In genomic region chr12:60148109-60148508, GRCh38 we compare ENCODE assay signal across 17 cellular contexts.
A peak's percentile ranks its signal among the peaks of the same experiment; 100 is the strongest.
DNase-seq lines count a peak whose midpoint lies in the region; ATAC-seq, FAIRE-seq and TF ChIP-seq lines count a peak whose summit lies in the region.
"Had no signal": no experiment of that assay in that cellular context is flagged by ENCODE, and none has a peak within 500 bp of the region (broad histone marks: within the 10 kb centered on the region; RNA-seq: fewer than 3 reads in every experiment).

No MANE protein-coding gene starts in this region.

- H3K36me3 ChIP-seq in left lung (no peaks in the 10 kb centered on the region), small intestine (ENCODE audit: control insufficient read depth in 2 of 2, insufficient read depth in 2 of 2, low read length in 2 of 2) (no peaks in the 10 kb centered on the region)
- H3K36me3 ChIP-seq: stomach had no signal

- no peaks in the 10 kb centered on the region for H3K4me1 ChIP-seq in left lung
- H3K4me1 ChIP-seq in small intestine (ENCODE audit: control insufficient read depth in 2 of 2, insufficient read depth in 1 of 2, low read depth in 1 of 2, low read length in 1 of 2) = no peaks in the 10 kb centered on the region
- H3K4me1 ChIP-seq: stomach had no signal

- H3K4me3 ChIP-seq in cardiac fibroblast (replicated peaks in 1 of 2; ENCODE audit: low read depth in 2 of 2, low read length in 2 of 2) (no peak overlapping the region), left lung (no peak overlapping the region), small intestine (ENCODE audit: low read depth in 1 of 2, low read length in 2 of 2) (no peak overlapping the region)
- H3K4me3 ChIP-seq: stomach had no signal

- WGBS in small intestine, 3 donors = 66 to 74% (median 69%) methylated on average over 2 of the region's 2 CpGs

- no peak overlapping the region for H3K27ac ChIP-seq in left lung
- H3K27ac ChIP-seq in small intestine (ENCODE audit: low read depth in 1 of 2, low read length in 1 of 2) = no peak overlapping the region
- H3K27ac ChIP-seq: stomach had no signal

- ATAC-seq in left lung = peak; percentile 61
- no peak for ATAC-seq in GM18502 (IDR thresholded peaks at IDR 0.05; ENCODE audit: poor library complexity, unreplicated experiment)
- no peak for ATAC-seq in GM21576 (IDR thresholded peaks at IDR 0.05; ENCODE audit: unreplicated experiment)
- ATAC-seq: effector memory CD8-positive, alpha-beta T cell had no signal

- H3K9me3 ChIP-seq in left lung (peaks cover 0 to 7% of the 10 kb centered on the region in 2 donors), small intestine (ENCODE audit: control insufficient read depth, low read depth) (no peaks in the 10 kb centered on the region)
- H3K9me3 ChIP-seq: stomach had no signal

- FAIRE-seq in small intestine (lab: Jason Lieb, UNC) = no peak

- intact Hi-C loops in left lung (cut with DNase I) = no loop called here

- no peak for TF ChIP-seq CTCF in cardiac fibroblast (IDR thresholded peaks at IDR 0.05; ENCODE audit: low read depth, low read length)
- TF ChIP-seq CTCF in left lung (IDR thresholded peaks at IDR 0.05) = no peak

- H3K27me3 ChIP-seq in left lung (no peaks in the 10 kb centered on the region), small intestine (ENCODE audit: control insufficient read depth in 2 of 2, insufficient read depth in 2 of 2, low read length in 2 of 2) (no peaks in the 10 kb centered on the region)
- H3K27me3 ChIP-seq: stomach had no signal

- DNase-seq in AG08395 (ENCODE audit: low spot score) = peak; percentile 61
- DNase-seq in LHCN-M2 (ENCODE audit: low read depth) = peak; percentile 85
- peak; percentile 93 to 97 for DNase-seq in cardiac fibroblast (ENCODE audit: low read depth in 2 of 2)
- DNase-seq in left lung = no peak
- no peak for DNase-seq in small intestine
- no peak for DNase-seq in T1000 (lab: John Stamatoyannopoulos, UW)
- DNase-seq: activated CD4-positive, alpha-beta T cell treated with anti-CD3 and anti-CD28 coated beads, Interleukin-2, amount 50 U/mL, for 4 hours; activated naive CD4-positive, alpha-beta T cell treated with anti-CD3 and anti-CD28 coated beads for 36 hours; CD4-positive, CD25-positive, alpha-beta regulatory T cell; effector memory CD8-positive, alpha-beta T cell; NCI-H1092 treated with DMSO at 0.1 percent for 48 hours; NCI-H82; nephron progenitor cell; stimulated activated CD4-positive, alpha-beta T cell treated with anti-CD3 and anti-CD28 coated beads, Interleukin-1b, Interleukin-23, amount 100 ng/mL, for 48 hours; stomach had no signal

Comparison
In these comparisons a context has a peak if more than half of its experiments do, and no peak if none do; other contexts are left out.
1. DNase-seq: peak in AG08395 (single experiment), LHCN-M2 (single experiment) and cardiac fibroblast (2 of 2); none in left lung (0 of 2), small intestine (single experiment) and T1000 (single experiment).